ENCODE assay signal across 1 cellular context in genomic region chr12:110282956-110283817, GRCh38.
TF ChIP-seq lines count a peak whose summit lies in the region.

No MANE protein-coding gene starts in this region.

TF ChIP-seq in K562, 482 proteins besides CTCF, POLR2A, EP300 and RAD21 (continued from another document):
- TF ChIP-seq ASH1L (IDR thresholded peaks at IDR 0.05; ENCODE audit: borderline replicate concordance, low read depth, partially characterized antibody) = no peak
- TF ChIP-seq RBFOX2 (IDR thresholded peaks at IDR 0.05; ENCODE audit: low read depth, low read length) = peak; percentile 55
- TF ChIP-seq BDP1 (IDR thresholded peaks at IDR 0.05; ENCODE audit: insufficient read depth, insufficient read length) = no peak
- no peak for TF ChIP-seq RBM25 (IDR thresholded peaks at IDR 0.05; ENCODE audit: low read depth, low read length, severe bottlenecking)
- no peak for TF ChIP-seq ELK3 (CRISPR knock-in tag; IDR thresholded peaks at IDR 0.05)
- TF ChIP-seq RNF2 (IDR thresholded peaks at IDR 0.05) = no peak
- no peak for TF ChIP-seq JUNB (CRISPR knock-in tag; conservative IDR thresholded peaks at IDR 0.05)
- TF ChIP-seq GATAD2A (IDR thresholded peaks at IDR 0.05) = no peak
- TF ChIP-seq SRF (CRISPR knock-in tag; IDR thresholded peaks at IDR 0.05) = peak in 1 of 2 experiments; percentile 76; a peak in 1 of 4 replicates
- TF ChIP-seq THRA (IDR thresholded peaks at IDR 0.05) = no peak
- no peak for TF ChIP-seq POLR3A (IDR thresholded peaks at IDR 0.05; ENCODE audit: borderline replicate concordance, extremely low read depth, insufficient read depth, insufficient read length)
- TF ChIP-seq PPARD (CRISPR knock-in tag; IDR thresholded peaks at IDR 0.05) = no peak
- TF ChIP-seq ID3 (CRISPR knock-in tag; IDR thresholded peaks at IDR 0.05) = no peak
- 0 out of 2 replicates have a peak, but pooled peaks have one; percentile 40 for TF ChIP-seq ID3 (tag; IDR thresholded peaks at IDR 0.05)
- no peak for TF ChIP-seq PYGO2 (tag; IDR thresholded peaks at IDR 0.05)
- TF ChIP-seq ZNF511 (CRISPR knock-in tag; IDR thresholded peaks at IDR 0.05) = no peak
- TF ChIP-seq ZNF165 (CRISPR knock-in tag; IDR thresholded peaks at IDR 0.05; ENCODE audit: borderline replicate concordance) = no peak
- no peak for TF ChIP-seq RFX5 (IDR thresholded peaks at IDR 0.05; ENCODE audit: low read depth, low read length)
